8 cellular contexts compared by ENCODE assay signal in genomic region chr1:180252638-180253536, GRCh38. TPM values are rescaled to one million over a fixed set of nuclear protein-coding genes. Genes with fewer than 3 reads are reported as not detected.
DNase-seq lines count a peak whose midpoint lies in the region; ATAC-seq and TF ChIP-seq lines count a peak whose summit lies in the region.

No MANE protein-coding gene starts in this region.

- H3K4me1 ChIP-seq in OCI-LY1 (ENCODE audit: insufficient read depth, low read length, severe bottlenecking) (no peaks in the 10 kb centered on the region), esophagus muscularis mucosa (no peaks in the 10 kb centered on the region)

- H3K27ac ChIP-seq in OCI-LY1 (ENCODE audit: low read depth, low read length, poor library complexity, severe bottlenecking), result no peak overlapping the region
- H3K27ac ChIP-seq in esophagus muscularis mucosa (replicated peaks in 1 of 4), result no peak overlapping the region

- 70% methylated on average over 11 of the region's 12 CpGs for WGBS in esophagus muscularis mucosa

- H3K27me3 ChIP-seq in OCI-LY1 (ENCODE audit: insufficient read depth, low read length) (peaks cover 16% of the 10 kb centered on the region; the same call in 1 of the 2 replicates), esophagus muscularis mucosa (peaks cover 0 to 85% (median 17%) of the 10 kb centered on the region in 4 donors)

- H3F3A ChIP-seq in OCI-LY1 (ENCODE audit: insufficient read depth, low read length), result no peaks in the 10 kb centered on the region

- no peak for TF ChIP-seq POLR2A in GM18505 (IDR thresholded peaks at IDR 0.05; ENCODE audit: borderline replicate concordance, extremely low read depth, insufficient read depth, insufficient read length)
- TF ChIP-seq POLR2A in esophagus muscularis mucosa (IDR thresholded peaks at IDR 0.05; ENCODE audit: low read depth), result no peak

- H3K9ac ChIP-seq in OCI-LY1 (ENCODE audit: low read length), result no peak overlapping the region

- H3K36me3 Mint-ChIP-seq in neural crest cell (ENCODE audit: low read depth) (no peaks in the 10 kb centered on the region), type B pancreatic cell (no peaks in the 10 kb centered on the region)

- H3K79me2 ChIP-seq in OCI-LY1 (ENCODE audit: insufficient read depth, low read length), result no peaks in the 10 kb centered on the region

- ATAC-seq in GM18505 (IDR thresholded peaks at IDR 0.05; ENCODE audit: unreplicated experiment) (peak; percentile 70), HG03354 (IDR thresholded peaks at IDR 0.05; ENCODE audit: poor library complexity, severe bottlenecking, unreplicated experiment) (peak; percentile 71)

- no peak for TF ChIP-seq EP300 in esophagus muscularis mucosa (IDR thresholded peaks at IDR 0.05)

- DNase-seq in A172 (ENCODE audit: low spot score), result peak; percentile 60
- peak; percentile 34 for DNase-seq in activated CD8-positive, alpha-beta memory T cell treated with anti-CD3 and anti-CD28 coated beads, Interleukin-2, amount 50 U/mL, for 24 hours (ENCODE audit: extremely low read depth)
- DNase-seq in esophagus muscularis mucosa (ENCODE audit: extremely low spot score), result no peak
- DNase-seq in neural crest cell (ENCODE audit: low read depth, low spot score), result peak; percentile 74
- no peak for DNase-seq in type B pancreatic cell (ENCODE audit: extremely low spot score, unreplicated experiment)

- intact Hi-C loops in esophagus muscularis mucosa (cut with DNase I), result loop anchor here (5.0 kb wide), 1 partner anchor 229 kb away; no protein-coding TSS in a partner anchor

- no peak overlapping the region for H3K27ac Mint-ChIP-seq in neural crest cell (ENCODE audit: unreplicated experiment)
- no peak overlapping the region for H3K27ac Mint-ChIP-seq in type B pancreatic cell

- no peak overlapping the region for H3K4me2 ChIP-seq in OCI-LY1 (ENCODE audit: low read length)

- H3K4me3 ChIP-seq in OCI-LY1 (ENCODE audit: low read depth, low read length, poor library complexity, severe bottlenecking) (no peak overlapping the region), esophagus muscularis mucosa (no peak overlapping the region)

- H3K4me1 Mint-ChIP-seq in neural crest cell (peaks cover 5% of the 10 kb centered on the region), type B pancreatic cell (ENCODE audit: unreplicated experiment) (peaks cover 9% of the 10 kb centered on the region)

- H4K20me1 ChIP-seq in OCI-LY1 (ENCODE audit: insufficient read depth, low read length), result no peaks in the 10 kb centered on the region

- H3K9me3 Mint-ChIP-seq in neural crest cell (no peaks in the 10 kb centered on the region), type B pancreatic cell (no peaks in the 10 kb centered on the region)

- peak; percentile 93 for TF ChIP-seq CTCF in OCI-LY1 (IDR thresholded peaks at IDR 0.05; ENCODE audit: low read length)
- TF ChIP-seq CTCF in esophagus muscularis mucosa (IDR thresholded peaks at IDR 0.05), result peak; percentile 53 to 67 (median 59)
- peak; percentile 78 for TF ChIP-seq CTCF in neural crest cell (conservative IDR thresholded peaks at IDR 0.05)
- peak; percentile 81 for TF ChIP-seq CTCF in type B pancreatic cell (conservative IDR thresholded peaks at IDR 0.05)

- no peaks in the 10 kb centered on the region for H3K9me2 ChIP-seq in OCI-LY1 (ENCODE audit: low read depth, low read length)

- no peaks in the 10 kb centered on the region for H3K36me3 ChIP-seq in OCI-LY1 (ENCODE audit: insufficient read depth, low read length)
- H3K36me3 ChIP-seq in esophagus muscularis mucosa, result no peaks in the 10 kb centered on the region

- H3K4me3 Mint-ChIP-seq in neural crest cell (no peak overlapping the region), type B pancreatic cell (no peak overlapping the region)

- H3K27me3 Mint-ChIP-seq in neural crest cell (ENCODE audit: low read depth) (peaks cover 25% of the 10 kb centered on the region), type B pancreatic cell (peaks cover 39% of the 10 kb centered on the region)

- H2AFZ ChIP-seq in OCI-LY1 (ENCODE audit: low read length), result no peak overlapping the region

- no peaks in the 10 kb centered on the region for H3K9me3 ChIP-seq in OCI-LY1 (ENCODE audit: low read length)
- H3K9me3 ChIP-seq in esophagus muscularis mucosa, result no peaks in the 10 kb centered on the region

RNA-seq across cellular contexts. Expression of gene LHX4, which starts 22.8 kb away (rescaled TPM):
- total RNA-seq in A172 (2014; rRNA removed; shearing (Covaris generic)), result 0.31 and 0.34 TPM in 2 replicates
- total RNA-seq in esophagus muscularis mucosa (not detected), neural crest cell (0.91 and 0.96 TPM in 2 replicates), type B pancreatic cell (ENCODE audit: low replicate concordance) (0.22 and 0.38 TPM in 2 replicates)

Comparison
In these comparisons a context has a peak if more than half of its experiments do, and no peak if none do; other contexts are left out.
1. DNase-seq: peak in A172 (single experiment), activated CD8-positive, alpha-beta memory T cell treated with anti-CD3 and anti-CD28 coated beads, Interleukin-2, amount 50 U/mL, for 24 hours (single experiment) and neural crest cell (single experiment); none in esophagus muscularis mucosa (single experiment) and type B pancreatic cell (single experiment).
2. Peak in every context shown above with its lines, with median percentiles within 50 percentile points of each other: CTCF ChIP-seq.